Comparison of ENCODE assay signal across 27 cellular contexts in the genomic region with DNA sequence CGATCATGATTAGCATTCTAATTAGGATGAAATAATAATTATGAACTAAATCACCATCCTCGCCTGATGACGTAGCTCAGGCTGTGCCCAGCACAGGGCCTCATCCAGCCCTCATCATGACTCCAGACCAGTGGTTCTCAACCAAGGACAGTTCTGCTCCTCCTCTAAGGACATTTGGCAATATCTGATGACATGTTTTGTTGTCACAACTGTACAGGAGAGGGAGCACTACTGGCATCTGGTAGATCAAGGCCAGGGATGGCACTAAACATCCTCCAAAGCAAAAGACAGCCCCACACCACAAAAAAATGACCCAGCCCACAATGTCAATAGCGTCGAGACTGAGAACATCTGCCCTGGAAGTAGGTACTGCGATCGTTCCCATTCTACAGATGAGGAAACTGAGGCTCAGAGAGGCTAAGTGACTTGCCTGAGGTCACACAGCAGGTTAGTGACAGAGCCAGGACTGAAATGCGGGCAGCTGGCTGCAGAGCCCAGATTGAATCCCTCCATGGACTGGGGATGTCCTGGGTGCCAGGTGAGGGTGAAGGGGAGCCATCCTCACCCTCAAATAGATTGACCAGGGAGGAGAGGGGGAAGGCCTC. TPM values are rescaled to one million over a fixed set of nuclear protein-coding genes. Genes with fewer than 3 reads are reported as not detected.
"Had no signal": no experiment of that assay in that cellular context is flagged by ENCODE, and none has a peak within 500 bp of the region (broad histone marks: within the 10 kb centered on the region; RNA-seq: fewer than 3 reads in every experiment).

No MANE protein-coding gene starts in this region.

- H3K27me3 Mint-ChIP-seq: activated naive CD8-positive, alpha-beta T cell treated with anti-CD3 and anti-CD28 coated beads, Interleukin-2, amount 10 ng/mL, durations not matched to agents 7 days and 5 days; activated T-cell treated with anti-CD3 and anti-CD28 coated beads, Interleukin-2, amount 50 U/mL, for 24 hours had no signal

- H3K9ac ChIP-seq: parathyroid adenoma had no signal

- H3K36me3 ChIP-seq: ascending aorta, gastroesophageal sphincter, tibial nerve had no signal

- H3K27me3 ChIP-seq: ascending aorta, hepatocyte had no signal

- H3K4me3 Mint-ChIP-seq: activated CD4-positive, alpha-beta memory T cell treated with anti-CD3 and anti-CD28 coated beads, Interleukin-2, amount 10 ng/mL, durations not matched to agents 7 days and 5 days; activated CD4-positive, alpha-beta T cell treated with anti-CD3 and anti-CD28 coated beads, Interleukin-2, amount 10 ng/mL, durations not matched to agents 7 days and 5 days; activated naive CD4-positive, alpha-beta T cell treated with anti-CD3 and anti-CD28 coated beads, Interleukin-2, amount 10 ng/mL, durations not matched to agents 7 days and 5 days; activated naive CD8-positive, alpha-beta T cell treated with anti-CD3 and anti-CD28 coated beads, Interleukin-2, amount 10 ng/mL, durations not matched to agents 7 days and 5 days; activated T-cell treated with anti-CD3 and anti-CD28 coated beads, Interleukin-2, amount 50 U/mL, for 24 hours; brain; neural crest cell; stimulated activated naive B cell treated with anti-CD40 and anti-IgM and Interleukin-4, amounts not matched to agents 10 μg/mL and 1 μg/mL and 100 μg/mL, for 72 hours; WTC11 had no signal

- H3K4me1 ChIP-seq: gastroesophageal sphincter, parathyroid adenoma, psoas muscle, tibial nerve had no signal

- H3K27ac Mint-ChIP-seq: activated CD4-positive, alpha-beta memory T cell treated with anti-CD3 and anti-CD28 coated beads, Interleukin-2, amount 10 ng/mL, durations not matched to agents 7 days and 5 days; activated CD4-positive, alpha-beta T cell treated with anti-CD3 and anti-CD28 coated beads, Interleukin-2, amount 10 ng/mL, durations not matched to agents 7 days and 5 days; activated naive CD4-positive, alpha-beta T cell treated with anti-CD3 and anti-CD28 coated beads, Interleukin-2, amount 10 ng/mL, durations not matched to agents 7 days and 5 days; activated naive CD8-positive, alpha-beta T cell treated with anti-CD3 and anti-CD28 coated beads, Interleukin-2, amount 10 ng/mL, durations not matched to agents 7 days and 5 days; activated T-cell treated with anti-CD3 and anti-CD28 coated beads, Interleukin-2, amount 50 U/mL, for 24 hours; stimulated activated naive B cell treated with anti-CD40 and anti-IgM and Interleukin-4, amounts not matched to agents 10 μg/mL and 1 μg/mL and 100 μg/mL, for 72 hours; WTC11 had no signal

- ATAC-seq: gastroesophageal sphincter; left cardiac atrium; psoas muscle; stimulated activated naive B cell treated with anti-CD40 and anti-IgM and Interleukin-4, amounts not matched to agents 10 μg/mL and 1 μg/mL and 100 μg/mL, for 72 hours; WTC11 had no signal

- H3K36me3 Mint-ChIP-seq: activated naive CD4-positive, alpha-beta T cell treated with anti-CD3 and anti-CD28 coated beads, Interleukin-2, amount 10 ng/mL, durations not matched to agents 7 days and 5 days; activated naive CD8-positive, alpha-beta T cell treated with anti-CD3 and anti-CD28 coated beads, Interleukin-2, amount 10 ng/mL, durations not matched to agents 7 days and 5 days; brain; naive B cell; stimulated activated naive B cell treated with anti-CD40 and anti-IgM and Interleukin-4, amounts not matched to agents 10 μg/mL and 1 μg/mL and 100 μg/mL, for 72 hours; WTC11 had no signal

- H3K9me3 ChIP-seq: ascending aorta, gastroesophageal sphincter, psoas muscle, tibial nerve had no signal

- H3K4me1 Mint-ChIP-seq: activated CD4-positive, alpha-beta memory T cell treated with anti-CD3 and anti-CD28 coated beads, Interleukin-2, amount 10 ng/mL, durations not matched to agents 7 days and 5 days; activated CD4-positive, alpha-beta T cell treated with anti-CD3 and anti-CD28 coated beads, Interleukin-2, amount 10 ng/mL, durations not matched to agents 7 days and 5 days; activated naive CD4-positive, alpha-beta T cell treated with anti-CD3 and anti-CD28 coated beads, Interleukin-2, amount 10 ng/mL, durations not matched to agents 7 days and 5 days; naive B cell; stimulated activated naive B cell treated with anti-CD40 and anti-IgM and Interleukin-4, amounts not matched to agents 10 μg/mL and 1 μg/mL and 100 μg/mL, for 72 hours had no signal

- H3K4me2 ChIP-seq: hepatocyte had no signal

- H2AFZ ChIP-seq: hepatocyte, parathyroid adenoma had no signal

- H3K79me2 ChIP-seq: hepatocyte, parathyroid adenoma had no signal

- H3K27ac ChIP-seq: ascending aorta, coronary artery, dorsolateral prefrontal cortex, gastroesophageal sphincter, hepatocyte, parathyroid adenoma, psoas muscle, tibial nerve had no signal

- H3K4me3 ChIP-seq: ascending aorta, coronary artery, dorsolateral prefrontal cortex, gastroesophageal sphincter, hepatocyte, psoas muscle, tibial nerve had no signal

- DNase-seq: activated CD4-positive, alpha-beta memory T cell treated with anti-CD3 and anti-CD28 coated beads, Interleukin-2, amount 10 ng/mL, durations not matched to agents 7 days and 5 days; activated CD4-positive, alpha-beta T cell treated with anti-CD3 and anti-CD28 coated beads for 1 hour; activated CD4-positive, alpha-beta T cell treated with anti-CD3 and anti-CD28 coated beads, Interleukin-2, amount 10 ng/mL, durations not matched to agents 7 days and 5 days; activated CD8-positive, alpha-beta memory T cell treated with anti-CD3 and anti-CD28 coated beads, Interleukin-2, amount 50 U/mL, for 48 hours; activated gamma-delta T cell; activated naive CD4-positive, alpha-beta T cell treated with anti-CD3 and anti-CD28 coated beads, Interleukin-2, amount 10 ng/mL, durations not matched to agents 7 days and 5 days; activated naive CD8-positive, alpha-beta T cell treated with anti-CD3 and anti-CD28 coated beads, Interleukin-2, amount 10 ng/mL, durations not matched to agents 7 days and 5 days; activated T-cell treated with anti-CD3 and anti-CD28 coated beads, Interleukin-2, amount 50 U/mL, for 24 hours; dorsolateral prefrontal cortex; left cardiac atrium; mammary epithelial cell; naive B cell; occipital lobe; psoas muscle; stimulated activated CD4-positive, alpha-beta T cell treated with anti-CD3 and anti-CD28 coated beads, Interleukin-15, amount 100 ng/mL, for 24 hours; stimulated activated CD4-positive, alpha-beta T cell treated with anti-CD3 and anti-CD28 coated beads, Interleukin-2, amount 100 ng/mL, for 24 hours; stimulated activated naive B cell treated with anti-CD40 and anti-IgM and Interleukin-4, amounts not matched to agents 10 μg/mL and 1 μg/mL and 100 μg/mL, for 72 hours; T-helper 2 cell had no signal

RNA-seq across cellular contexts. Expression of a gene that starts 15.5 kb away (rescaled TPM):
- total RNA-seq: activated CD4-positive, alpha-beta memory T cell treated with anti-CD3 and anti-CD28 coated beads, Interleukin-2, amount 10 ng/mL, durations not matched to agents 7 days and 5 days; activated naive CD8-positive, alpha-beta T cell treated with anti-CD3 and anti-CD28 coated beads, Interleukin-2, amount 10 ng/mL, durations not matched to agents 7 days and 5 days; ascending aorta; occipital lobe had no signal
